In the genomic region with DNA sequence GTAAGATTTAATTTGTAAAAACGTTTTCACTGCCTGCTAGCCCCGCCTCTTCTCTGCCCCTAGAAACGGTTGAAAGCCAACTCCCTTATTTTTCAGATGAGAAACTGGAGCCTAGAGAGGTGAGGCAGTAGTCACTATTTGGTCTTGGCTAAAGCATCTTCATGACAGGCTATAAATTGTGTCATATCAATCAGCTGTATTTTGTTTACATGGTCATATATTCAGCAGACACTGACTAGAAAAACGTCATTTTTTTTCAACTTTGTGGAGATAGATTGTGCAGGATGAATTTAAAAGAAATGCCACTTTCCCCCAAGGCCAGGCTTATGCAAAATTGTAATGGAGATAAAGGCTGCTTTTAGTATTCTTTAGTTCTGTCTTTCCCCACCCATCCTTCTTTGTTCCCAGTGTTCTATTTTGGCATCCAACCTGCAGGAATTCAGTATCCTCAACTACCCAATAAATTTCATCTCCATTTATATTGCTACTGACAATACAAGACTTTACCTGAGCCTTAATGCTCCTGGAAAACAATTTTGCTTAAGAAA, we compare ENCODE assay signal across 1 cellular context.
TF ChIP-seq lines count a peak whose summit lies in the region.

No MANE protein-coding gene starts in this region.

TF ChIP-seq in GM23338, 12 proteins besides CTCF, POLR2A, EP300 and RAD21:
- TF ChIP-seq, protein P1, sequence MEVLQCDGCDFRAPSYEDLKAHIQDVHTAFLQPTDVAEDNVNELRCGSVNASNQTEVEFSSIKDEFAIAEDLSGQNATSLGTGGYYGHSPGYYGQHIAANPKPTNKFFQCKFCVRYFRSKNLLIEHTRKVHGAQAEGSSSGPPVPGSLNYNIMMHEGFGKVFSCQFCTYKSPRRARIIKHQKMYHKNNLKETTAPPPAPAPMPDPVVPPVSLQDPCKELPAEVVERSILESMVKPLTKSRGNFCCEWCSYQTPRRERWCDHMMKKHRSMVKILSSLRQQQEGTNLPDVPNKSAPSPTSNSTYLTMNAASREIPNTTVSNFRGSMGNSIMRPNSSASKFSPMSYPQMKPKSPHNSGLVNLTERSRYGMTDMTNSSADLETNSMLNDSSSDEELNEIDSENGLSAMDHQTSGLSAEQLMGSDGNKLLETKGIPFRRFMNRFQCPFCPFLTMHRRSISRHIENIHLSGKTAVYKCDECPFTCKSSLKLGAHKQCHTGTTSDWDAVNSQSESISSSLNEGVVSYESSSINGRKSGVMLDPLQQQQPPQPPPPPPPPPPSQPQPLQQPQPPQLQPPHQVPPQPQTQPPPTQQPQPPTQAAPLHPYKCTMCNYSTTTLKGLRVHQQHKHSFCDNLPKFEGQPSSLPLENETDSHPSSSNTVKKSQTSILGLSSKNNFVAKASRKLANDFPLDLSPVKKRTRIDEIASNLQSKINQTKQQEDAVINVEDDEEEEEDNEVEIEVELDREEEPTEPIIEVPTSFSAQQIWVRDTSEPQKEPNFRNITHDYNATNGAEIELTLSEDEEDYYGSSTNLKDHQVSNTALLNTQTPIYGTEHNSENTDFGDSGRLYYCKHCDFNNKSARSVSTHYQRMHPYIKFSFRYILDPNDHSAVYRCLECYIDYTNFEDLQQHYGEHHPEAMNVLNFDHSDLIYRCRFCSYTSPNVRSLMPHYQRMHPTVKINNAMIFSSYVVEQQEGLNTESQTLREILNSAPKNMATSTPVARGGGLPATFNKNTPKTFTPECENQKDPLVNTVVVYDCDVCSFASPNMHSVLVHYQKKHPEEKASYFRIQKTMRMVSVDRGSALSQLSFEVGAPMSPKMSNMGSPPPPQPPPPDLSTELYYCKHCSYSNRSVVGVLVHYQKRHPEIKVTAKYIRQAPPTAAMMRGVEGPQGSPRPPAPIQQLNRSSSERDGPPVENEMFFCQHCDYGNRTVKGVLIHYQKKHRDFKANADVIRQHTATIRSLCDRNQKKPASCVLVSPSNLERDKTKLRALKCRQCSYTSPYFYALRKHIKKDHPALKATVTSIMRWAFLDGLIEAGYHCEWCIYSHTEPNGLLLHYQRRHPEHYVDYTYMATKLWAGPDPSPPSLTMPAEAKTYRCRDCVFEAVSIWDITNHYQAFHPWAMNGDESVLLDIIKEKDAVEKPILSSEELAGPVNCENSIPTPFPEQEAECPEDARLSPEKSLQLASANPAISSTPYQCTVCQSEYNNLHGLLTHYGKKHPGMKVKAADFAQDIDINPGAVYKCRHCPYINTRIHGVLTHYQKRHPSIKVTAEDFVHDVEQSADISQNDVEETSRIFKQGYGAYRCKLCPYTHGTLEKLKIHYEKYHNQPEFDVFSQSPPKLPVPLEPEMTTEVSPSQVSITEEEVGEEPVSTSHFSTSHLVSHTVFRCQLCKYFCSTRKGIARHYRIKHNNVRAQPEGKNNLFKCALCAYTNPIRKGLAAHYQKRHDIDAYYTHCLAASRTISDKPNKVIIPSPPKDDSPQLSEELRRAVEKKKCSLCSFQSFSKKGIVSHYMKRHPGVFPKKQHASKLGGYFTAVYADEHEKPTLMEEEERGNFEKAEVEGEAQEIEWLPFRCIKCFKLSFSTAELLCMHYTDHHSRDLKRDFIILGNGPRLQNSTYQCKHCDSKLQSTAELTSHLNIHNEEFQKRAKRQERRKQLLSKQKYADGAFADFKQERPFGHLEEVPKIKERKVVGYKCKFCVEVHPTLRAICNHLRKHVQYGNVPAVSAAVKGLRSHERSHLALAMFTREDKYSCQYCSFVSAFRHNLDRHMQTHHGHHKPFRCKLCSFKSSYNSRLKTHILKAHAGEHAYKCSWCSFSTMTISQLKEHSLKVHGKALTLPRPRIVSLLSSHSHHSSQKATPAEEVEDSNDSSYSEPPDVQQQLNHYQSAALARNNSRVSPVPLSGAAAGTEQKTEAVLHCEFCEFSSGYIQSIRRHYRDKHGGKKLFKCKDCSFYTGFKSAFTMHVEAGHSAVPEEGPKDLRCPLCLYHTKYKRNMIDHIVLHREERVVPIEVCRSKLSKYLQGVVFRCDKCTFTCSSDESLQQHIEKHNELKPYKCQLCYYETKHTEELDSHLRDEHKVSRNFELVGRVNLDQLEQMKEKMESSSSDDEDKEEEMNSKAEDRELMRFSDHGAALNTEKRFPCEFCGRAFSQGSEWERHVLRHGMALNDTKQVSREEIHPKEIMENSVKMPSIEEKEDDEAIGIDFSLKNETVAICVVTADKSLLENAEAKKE (CRISPR knock-in tag; IDR thresholded peaks at IDR 0.05) = no peak
- TF ChIP-seq EZH2 (IDR thresholded peaks at IDR 0.05; ENCODE audit: low read depth, unreplicated experiment) (no peak), NANOG (IDR thresholded peaks at IDR 0.05; ENCODE audit: borderline replicate concordance) (no peak), ZNF114 (CRISPR knock-in tag; IDR thresholded peaks at IDR 0.05) (no peak), EZH2phosphoT487 (IDR thresholded peaks at IDR 0.05; ENCODE audit: unreplicated experiment) (no peak), STAT1 (IDR thresholded peaks at IDR 0.05; ENCODE audit: unreplicated experiment) (no peak), CREB1 (CRISPR knock-in tag; IDR thresholded peaks at IDR 0.05; ENCODE audit: low read depth) (no peak), ZNF331 (CRISPR knock-in tag; IDR thresholded peaks at IDR 0.05; ENCODE audit: low read depth) (no peak), POLR2AphosphoS5 (IDR thresholded peaks at IDR 0.05; ENCODE audit: low read depth) (no peak), JUNB (IDR thresholded peaks at IDR 0.05; ENCODE audit: unreplicated experiment) (no peak)
- TF ChIP-seq, protein P2, sequence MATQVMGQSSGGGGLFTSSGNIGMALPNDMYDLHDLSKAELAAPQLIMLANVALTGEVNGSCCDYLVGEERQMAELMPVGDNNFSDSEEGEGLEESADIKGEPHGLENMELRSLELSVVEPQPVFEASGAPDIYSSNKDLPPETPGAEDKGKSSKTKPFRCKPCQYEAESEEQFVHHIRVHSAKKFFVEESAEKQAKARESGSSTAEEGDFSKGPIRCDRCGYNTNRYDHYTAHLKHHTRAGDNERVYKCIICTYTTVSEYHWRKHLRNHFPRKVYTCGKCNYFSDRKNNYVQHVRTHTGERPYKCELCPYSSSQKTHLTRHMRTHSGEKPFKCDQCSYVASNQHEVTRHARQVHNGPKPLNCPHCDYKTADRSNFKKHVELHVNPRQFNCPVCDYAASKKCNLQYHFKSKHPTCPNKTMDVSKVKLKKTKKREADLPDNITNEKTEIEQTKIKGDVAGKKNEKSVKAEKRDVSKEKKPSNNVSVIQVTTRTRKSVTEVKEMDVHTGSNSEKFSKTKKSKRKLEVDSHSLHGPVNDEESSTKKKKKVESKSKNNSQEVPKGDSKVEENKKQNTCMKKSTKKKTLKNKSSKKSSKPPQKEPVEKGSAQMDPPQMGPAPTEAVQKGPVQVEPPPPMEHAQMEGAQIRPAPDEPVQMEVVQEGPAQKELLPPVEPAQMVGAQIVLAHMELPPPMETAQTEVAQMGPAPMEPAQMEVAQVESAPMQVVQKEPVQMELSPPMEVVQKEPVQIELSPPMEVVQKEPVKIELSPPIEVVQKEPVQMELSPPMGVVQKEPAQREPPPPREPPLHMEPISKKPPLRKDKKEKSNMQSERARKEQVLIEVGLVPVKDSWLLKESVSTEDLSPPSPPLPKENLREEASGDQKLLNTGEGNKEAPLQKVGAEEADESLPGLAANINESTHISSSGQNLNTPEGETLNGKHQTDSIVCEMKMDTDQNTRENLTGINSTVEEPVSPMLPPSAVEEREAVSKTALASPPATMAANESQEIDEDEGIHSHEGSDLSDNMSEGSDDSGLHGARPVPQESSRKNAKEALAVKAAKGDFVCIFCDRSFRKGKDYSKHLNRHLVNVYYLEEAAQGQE (IDR thresholded peaks at IDR 0.05; ENCODE audit: unreplicated experiment) = no peak
- TF ChIP-seq, protein P3, sequence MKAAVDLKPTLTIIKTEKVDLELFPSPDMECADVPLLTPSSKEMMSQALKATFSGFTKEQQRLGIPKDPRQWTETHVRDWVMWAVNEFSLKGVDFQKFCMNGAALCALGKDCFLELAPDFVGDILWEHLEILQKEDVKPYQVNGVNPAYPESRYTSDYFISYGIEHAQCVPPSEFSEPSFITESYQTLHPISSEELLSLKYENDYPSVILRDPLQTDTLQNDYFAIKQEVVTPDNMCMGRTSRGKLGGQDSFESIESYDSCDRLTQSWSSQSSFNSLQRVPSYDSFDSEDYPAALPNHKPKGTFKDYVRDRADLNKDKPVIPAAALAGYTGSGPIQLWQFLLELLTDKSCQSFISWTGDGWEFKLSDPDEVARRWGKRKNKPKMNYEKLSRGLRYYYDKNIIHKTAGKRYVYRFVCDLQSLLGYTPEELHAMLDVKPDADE (IDR thresholded peaks at IDR 0.05) = no peak
